ENCODE assay signal across 1 cellular context in the genomic region with DNA sequence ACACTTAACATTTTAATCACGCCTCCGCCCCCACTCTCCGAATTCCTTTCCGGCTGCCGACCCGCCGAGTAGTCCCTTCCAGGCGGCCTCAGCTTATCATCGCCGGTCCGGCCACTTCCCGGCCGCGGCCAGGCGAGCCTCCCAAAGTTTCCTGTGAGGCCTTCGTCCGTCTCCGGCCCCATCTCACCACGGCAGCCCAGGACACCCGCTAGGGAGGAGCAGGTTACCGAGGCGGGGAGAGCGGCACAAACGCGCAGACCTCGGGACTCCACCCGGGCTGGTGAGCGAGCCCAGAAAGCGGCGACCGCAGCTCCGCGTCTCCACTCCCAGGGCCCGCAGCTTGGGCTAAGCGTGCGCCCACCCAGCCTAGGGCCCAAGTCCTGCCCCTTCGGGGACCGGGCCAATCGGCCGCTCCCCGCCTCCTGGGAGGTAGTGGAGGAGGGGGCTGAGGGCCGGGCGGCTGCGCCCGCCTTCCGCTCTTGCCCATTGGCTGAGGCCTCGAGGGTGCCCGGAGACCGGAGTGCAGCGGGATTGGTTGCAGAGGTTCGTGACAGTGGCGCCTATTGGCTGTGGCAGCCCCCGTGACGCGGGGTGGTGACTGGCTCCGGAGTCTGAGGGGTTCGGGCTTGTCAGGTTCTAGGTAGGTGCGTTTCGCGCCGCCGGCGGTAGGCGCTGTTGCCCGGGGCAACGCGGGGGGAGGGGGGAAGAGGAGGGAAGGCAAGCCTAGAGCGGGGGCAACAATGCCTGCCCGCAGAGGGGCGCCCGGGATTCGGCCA.
A peak's percentile ranks its signal among the peaks of the same experiment; 100 is the strongest.
TF ChIP-seq lines count a peak whose summit lies in the region.

No MANE protein-coding gene starts in this region.

TF ChIP-seq in K562, 482 proteins besides CTCF, POLR2A, EP300 and RAD21 (continued from another document and continues in another):
- TF ChIP-seq, protein P1, sequence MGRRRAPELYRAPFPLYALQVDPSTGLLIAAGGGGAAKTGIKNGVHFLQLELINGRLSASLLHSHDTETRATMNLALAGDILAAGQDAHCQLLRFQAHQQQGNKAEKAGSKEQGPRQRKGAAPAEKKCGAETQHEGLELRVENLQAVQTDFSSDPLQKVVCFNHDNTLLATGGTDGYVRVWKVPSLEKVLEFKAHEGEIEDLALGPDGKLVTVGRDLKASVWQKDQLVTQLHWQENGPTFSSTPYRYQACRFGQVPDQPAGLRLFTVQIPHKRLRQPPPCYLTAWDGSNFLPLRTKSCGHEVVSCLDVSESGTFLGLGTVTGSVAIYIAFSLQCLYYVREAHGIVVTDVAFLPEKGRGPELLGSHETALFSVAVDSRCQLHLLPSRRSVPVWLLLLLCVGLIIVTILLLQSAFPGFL (CRISPR knock-in tag; IDR thresholded peaks at IDR 0.05) = peak; percentile 44; the same call in 1 of the 2 replicates
- TF ChIP-seq SRSF7 (optimal IDR thresholded peaks at IDR 0.05; ENCODE audit: low read depth, low read length) (no peak), ZNF282 (CRISPR knock-in tag; IDR thresholded peaks at IDR 0.05) (no peak), CREM (IDR thresholded peaks at IDR 0.05; ENCODE audit: low read depth) (peak; percentile 79), ZNF124 (CRISPR knock-in tag; IDR thresholded peaks at IDR 0.05) (no peak), LEF1 (IDR thresholded peaks at IDR 0.05) (peak; percentile 19; the same call in 1 of the 2 replicates), ZNF583 (CRISPR knock-in tag; IDR thresholded peaks at IDR 0.05) (no peak), SMAD4 (CRISPR knock-in tag; conservative IDR thresholded peaks at IDR 0.05) (peak; percentile 66), HNRNPH1 (optimal IDR thresholded peaks at IDR 0.05; ENCODE audit: low read depth, low read length) (no peak), ZBTB34 (CRISPR knock-in tag; IDR thresholded peaks at IDR 0.05) (no peak), FOXM1 (IDR thresholded peaks at IDR 0.05; ENCODE audit: low read depth) (no peak), FOXM1 (CRISPR knock-in tag; IDR thresholded peaks at IDR 0.05; ENCODE audit: low read depth) (0 out of 2 replicates have a peak, but pooled peaks have one; percentile 61), EWSR1 (IDR thresholded peaks at IDR 0.05; ENCODE audit: borderline replicate concordance, low read depth, partially characterized antibody) (no peak), ETV5 (CRISPR knock-in tag; IDR thresholded peaks at IDR 0.05; ENCODE audit: low read depth) (no peak), GATAD2B (IDR thresholded peaks at IDR 0.05; ENCODE audit: borderline replicate concordance) (no peak), JUNB (CRISPR knock-in tag; conservative IDR thresholded peaks at IDR 0.05) (no peak), CBFA2T3 (IDR thresholded peaks at IDR 0.05) (0 out of 2 replicates have a peak, but pooled peaks have one; percentile 25), NFYB (IDR thresholded peaks at IDR 0.05; ENCODE audit: extremely low read depth, insufficient read length) (peak; percentile 91), ZNF12 (CRISPR knock-in tag; IDR thresholded peaks at IDR 0.05) (no peak), NR2C2 (CRISPR knock-in tag; IDR thresholded peaks at IDR 0.05) (no peak), NR2C2 (tag; IDR thresholded peaks at IDR 0.05) (peak; percentile 64), GABPB2 (CRISPR knock-in tag; conservative IDR thresholded peaks at IDR 0.05) (no peak), ZNF224 (CRISPR knock-in tag; IDR thresholded peaks at IDR 0.05) (no peak), ZNF165 (CRISPR knock-in tag; IDR thresholded peaks at IDR 0.05; ENCODE audit: borderline replicate concordance) (no peak), CHD1 (IDR thresholded peaks at IDR 0.05; ENCODE audit: low read length) (peak; percentile 60), ZNF695 (CRISPR knock-in tag; IDR thresholded peaks at IDR 0.05) (no peak)
- TF ChIP-seq, protein P2, sequence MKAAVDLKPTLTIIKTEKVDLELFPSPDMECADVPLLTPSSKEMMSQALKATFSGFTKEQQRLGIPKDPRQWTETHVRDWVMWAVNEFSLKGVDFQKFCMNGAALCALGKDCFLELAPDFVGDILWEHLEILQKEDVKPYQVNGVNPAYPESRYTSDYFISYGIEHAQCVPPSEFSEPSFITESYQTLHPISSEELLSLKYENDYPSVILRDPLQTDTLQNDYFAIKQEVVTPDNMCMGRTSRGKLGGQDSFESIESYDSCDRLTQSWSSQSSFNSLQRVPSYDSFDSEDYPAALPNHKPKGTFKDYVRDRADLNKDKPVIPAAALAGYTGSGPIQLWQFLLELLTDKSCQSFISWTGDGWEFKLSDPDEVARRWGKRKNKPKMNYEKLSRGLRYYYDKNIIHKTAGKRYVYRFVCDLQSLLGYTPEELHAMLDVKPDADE (conservative IDR thresholded peaks at IDR 0.05; ENCODE audit: control insufficient read depth, low read depth, low read length) = no peak
- TF ChIP-seq, protein P3, sequence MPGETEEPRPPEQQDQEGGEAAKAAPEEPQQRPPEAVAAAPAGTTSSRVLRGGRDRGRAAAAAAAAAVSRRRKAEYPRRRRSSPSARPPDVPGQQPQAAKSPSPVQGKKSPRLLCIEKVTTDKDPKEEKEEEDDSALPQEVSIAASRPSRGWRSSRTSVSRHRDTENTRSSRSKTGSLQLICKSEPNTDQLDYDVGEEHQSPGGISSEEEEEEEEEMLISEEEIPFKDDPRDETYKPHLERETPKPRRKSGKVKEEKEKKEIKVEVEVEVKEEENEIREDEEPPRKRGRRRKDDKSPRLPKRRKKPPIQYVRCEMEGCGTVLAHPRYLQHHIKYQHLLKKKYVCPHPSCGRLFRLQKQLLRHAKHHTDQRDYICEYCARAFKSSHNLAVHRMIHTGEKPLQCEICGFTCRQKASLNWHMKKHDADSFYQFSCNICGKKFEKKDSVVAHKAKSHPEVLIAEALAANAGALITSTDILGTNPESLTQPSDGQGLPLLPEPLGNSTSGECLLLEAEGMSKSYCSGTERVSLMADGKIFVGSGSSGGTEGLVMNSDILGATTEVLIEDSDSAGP (CRISPR knock-in tag; IDR thresholded peaks at IDR 0.05) = 0 out of 2 replicates have a peak, but pooled peaks have one; percentile 19
- TF ChIP-seq, protein P4, sequence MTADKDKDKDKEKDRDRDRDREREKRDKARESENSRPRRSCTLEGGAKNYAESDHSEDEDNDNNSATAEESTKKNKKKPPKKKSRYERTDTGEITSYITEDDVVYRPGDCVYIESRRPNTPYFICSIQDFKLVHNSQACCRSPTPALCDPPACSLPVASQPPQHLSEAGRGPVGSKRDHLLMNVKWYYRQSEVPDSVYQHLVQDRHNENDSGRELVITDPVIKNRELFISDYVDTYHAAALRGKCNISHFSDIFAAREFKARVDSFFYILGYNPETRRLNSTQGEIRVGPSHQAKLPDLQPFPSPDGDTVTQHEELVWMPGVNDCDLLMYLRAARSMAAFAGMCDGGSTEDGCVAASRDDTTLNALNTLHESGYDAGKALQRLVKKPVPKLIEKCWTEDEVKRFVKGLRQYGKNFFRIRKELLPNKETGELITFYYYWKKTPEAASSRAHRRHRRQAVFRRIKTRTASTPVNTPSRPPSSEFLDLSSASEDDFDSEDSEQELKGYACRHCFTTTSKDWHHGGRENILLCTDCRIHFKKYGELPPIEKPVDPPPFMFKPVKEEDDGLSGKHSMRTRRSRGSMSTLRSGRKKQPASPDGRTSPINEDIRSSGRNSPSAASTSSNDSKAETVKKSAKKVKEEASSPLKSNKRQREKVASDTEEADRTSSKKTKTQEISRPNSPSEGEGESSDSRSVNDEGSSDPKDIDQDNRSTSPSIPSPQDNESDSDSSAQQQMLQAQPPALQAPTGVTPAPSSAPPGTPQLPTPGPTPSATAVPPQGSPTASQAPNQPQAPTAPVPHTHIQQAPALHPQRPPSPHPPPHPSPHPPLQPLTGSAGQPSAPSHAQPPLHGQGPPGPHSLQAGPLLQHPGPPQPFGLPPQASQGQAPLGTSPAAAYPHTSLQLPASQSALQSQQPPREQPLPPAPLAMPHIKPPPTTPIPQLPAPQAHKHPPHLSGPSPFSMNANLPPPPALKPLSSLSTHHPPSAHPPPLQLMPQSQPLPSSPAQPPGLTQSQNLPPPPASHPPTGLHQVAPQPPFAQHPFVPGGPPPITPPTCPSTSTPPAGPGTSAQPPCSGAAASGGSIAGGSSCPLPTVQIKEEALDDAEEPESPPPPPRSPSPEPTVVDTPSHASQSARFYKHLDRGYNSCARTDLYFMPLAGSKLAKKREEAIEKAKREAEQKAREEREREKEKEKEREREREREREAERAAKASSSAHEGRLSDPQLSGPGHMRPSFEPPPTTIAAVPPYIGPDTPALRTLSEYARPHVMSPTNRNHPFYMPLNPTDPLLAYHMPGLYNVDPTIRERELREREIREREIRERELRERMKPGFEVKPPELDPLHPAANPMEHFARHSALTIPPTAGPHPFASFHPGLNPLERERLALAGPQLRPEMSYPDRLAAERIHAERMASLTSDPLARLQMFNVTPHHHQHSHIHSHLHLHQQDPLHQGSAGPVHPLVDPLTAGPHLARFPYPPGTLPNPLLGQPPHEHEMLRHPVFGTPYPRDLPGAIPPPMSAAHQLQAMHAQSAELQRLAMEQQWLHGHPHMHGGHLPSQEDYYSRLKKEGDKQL (CRISPR knock-in tag; IDR thresholded peaks at IDR 0.05; ENCODE audit: borderline replicate concordance) = no peak
- TF ChIP-seq, protein P5, sequence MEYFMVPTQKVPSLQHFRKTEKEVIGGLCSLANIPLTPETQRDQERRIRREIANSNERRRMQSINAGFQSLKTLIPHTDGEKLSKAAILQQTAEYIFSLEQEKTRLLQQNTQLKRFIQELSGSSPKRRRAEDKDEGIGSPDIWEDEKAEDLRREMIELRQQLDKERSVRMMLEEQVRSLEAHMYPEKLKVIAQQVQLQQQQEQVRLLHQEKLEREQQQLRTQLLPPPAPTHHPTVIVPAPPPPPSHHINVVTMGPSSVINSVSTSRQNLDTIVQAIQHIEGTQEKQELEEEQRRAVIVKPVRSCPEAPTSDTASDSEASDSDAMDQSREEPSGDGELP (CRISPR knock-in tag; IDR thresholded peaks at IDR 0.05; ENCODE audit: borderline replicate concordance) = peak; percentile 74
- TF ChIP-seq, protein P6, sequence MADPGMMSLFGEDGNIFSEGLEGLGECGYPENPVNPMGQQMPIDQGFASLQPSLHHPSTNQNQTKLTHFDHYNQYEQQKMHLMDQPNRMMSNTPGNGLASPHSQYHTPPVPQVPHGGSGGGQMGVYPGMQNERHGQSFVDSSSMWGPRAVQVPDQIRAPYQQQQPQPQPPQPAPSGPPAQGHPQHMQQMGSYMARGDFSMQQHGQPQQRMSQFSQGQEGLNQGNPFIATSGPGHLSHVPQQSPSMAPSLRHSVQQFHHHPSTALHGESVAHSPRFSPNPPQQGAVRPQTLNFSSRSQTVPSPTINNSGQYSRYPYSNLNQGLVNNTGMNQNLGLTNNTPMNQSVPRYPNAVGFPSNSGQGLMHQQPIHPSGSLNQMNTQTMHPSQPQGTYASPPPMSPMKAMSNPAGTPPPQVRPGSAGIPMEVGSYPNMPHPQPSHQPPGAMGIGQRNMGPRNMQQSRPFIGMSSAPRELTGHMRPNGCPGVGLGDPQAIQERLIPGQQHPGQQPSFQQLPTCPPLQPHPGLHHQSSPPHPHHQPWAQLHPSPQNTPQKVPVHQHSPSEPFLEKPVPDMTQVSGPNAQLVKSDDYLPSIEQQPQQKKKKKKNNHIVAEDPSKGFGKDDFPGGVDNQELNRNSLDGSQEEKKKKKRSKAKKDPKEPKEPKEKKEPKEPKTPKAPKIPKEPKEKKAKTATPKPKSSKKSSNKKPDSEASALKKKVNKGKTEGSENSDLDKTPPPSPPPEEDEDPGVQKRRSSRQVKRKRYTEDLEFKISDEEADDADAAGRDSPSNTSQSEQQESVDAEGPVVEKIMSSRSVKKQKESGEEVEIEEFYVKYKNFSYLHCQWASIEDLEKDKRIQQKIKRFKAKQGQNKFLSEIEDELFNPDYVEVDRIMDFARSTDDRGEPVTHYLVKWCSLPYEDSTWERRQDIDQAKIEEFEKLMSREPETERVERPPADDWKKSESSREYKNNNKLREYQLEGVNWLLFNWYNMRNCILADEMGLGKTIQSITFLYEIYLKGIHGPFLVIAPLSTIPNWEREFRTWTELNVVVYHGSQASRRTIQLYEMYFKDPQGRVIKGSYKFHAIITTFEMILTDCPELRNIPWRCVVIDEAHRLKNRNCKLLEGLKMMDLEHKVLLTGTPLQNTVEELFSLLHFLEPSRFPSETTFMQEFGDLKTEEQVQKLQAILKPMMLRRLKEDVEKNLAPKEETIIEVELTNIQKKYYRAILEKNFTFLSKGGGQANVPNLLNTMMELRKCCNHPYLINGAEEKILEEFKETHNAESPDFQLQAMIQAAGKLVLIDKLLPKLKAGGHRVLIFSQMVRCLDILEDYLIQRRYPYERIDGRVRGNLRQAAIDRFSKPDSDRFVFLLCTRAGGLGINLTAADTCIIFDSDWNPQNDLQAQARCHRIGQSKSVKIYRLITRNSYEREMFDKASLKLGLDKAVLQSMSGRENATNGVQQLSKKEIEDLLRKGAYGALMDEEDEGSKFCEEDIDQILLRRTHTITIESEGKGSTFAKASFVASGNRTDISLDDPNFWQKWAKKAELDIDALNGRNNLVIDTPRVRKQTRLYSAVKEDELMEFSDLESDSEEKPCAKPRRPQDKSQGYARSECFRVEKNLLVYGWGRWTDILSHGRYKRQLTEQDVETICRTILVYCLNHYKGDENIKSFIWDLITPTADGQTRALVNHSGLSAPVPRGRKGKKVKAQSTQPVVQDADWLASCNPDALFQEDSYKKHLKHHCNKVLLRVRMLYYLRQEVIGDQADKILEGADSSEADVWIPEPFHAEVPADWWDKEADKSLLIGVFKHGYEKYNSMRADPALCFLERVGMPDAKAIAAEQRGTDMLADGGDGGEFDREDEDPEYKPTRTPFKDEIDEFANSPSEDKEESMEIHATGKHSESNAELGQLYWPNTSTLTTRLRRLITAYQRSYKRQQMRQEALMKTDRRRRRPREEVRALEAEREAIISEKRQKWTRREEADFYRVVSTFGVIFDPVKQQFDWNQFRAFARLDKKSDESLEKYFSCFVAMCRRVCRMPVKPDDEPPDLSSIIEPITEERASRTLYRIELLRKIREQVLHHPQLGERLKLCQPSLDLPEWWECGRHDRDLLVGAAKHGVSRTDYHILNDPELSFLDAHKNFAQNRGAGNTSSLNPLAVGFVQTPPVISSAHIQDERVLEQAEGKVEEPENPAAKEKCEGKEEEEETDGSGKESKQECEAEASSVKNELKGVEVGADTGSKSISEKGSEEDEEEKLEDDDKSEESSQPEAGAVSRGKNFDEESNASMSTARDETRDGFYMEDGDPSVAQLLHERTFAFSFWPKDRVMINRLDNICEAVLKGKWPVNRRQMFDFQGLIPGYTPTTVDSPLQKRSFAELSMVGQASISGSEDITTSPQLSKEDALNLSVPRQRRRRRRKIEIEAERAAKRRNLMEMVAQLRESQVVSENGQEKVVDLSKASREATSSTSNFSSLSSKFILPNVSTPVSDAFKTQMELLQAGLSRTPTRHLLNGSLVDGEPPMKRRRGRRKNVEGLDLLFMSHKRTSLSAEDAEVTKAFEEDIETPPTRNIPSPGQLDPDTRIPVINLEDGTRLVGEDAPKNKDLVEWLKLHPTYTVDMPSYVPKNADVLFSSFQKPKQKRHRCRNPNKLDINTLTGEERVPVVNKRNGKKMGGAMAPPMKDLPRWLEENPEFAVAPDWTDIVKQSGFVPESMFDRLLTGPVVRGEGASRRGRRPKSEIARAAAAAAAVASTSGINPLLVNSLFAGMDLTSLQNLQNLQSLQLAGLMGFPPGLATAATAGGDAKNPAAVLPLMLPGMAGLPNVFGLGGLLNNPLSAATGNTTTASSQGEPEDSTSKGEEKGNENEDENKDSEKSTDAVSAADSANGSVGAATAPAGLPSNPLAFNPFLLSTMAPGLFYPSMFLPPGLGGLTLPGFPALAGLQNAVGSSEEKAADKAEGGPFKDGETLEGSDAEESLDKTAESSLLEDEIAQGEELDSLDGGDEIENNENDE (IDR thresholded peaks at IDR 0.05; ENCODE audit: low read depth, low read length) = no peak
